Comparison of ENCODE assay signal across 1 cellular context in the genomic region with DNA sequence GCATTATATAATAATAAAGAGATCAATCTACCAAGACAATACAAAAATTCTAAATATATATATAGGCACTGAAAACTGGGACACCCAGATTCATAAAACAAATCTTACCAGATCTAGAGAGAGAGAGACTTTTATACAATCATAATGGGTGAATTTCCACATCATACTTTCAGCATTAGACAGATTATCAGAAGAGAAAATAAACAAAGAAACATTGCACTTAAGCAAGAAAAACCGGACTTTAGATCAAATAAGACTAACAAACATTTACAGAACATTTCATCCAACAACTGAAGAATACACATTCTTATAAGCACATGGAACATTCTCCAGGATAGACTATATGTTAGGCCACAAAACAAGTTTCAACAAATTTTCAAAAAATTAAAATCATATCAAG.
TF ChIP-seq lines count a peak whose summit lies in the region.

No MANE protein-coding gene starts in this region.

TF ChIP-seq in H1, 55 proteins besides CTCF, POLR2A, EP300 and RAD21 (continued from another document):
- no peak for TF ChIP-seq SP2 (IDR thresholded peaks at IDR 0.05; ENCODE audit: low read length)
